ENCODE assay signal across 14 cellular contexts in genomic region chr2:61775956-61776570, GRCh38.
DNase-seq lines count a peak whose midpoint lies in the region; ATAC-seq lines count a peak whose summit lies in the region.
"Had no signal": no experiment of that assay in that cellular context is flagged by ENCODE, and none has a peak within 500 bp of the region (broad histone marks: within the 10 kb centered on the region; RNA-seq: fewer than 3 reads in every experiment).

No MANE protein-coding gene starts in this region.

- H3K9me3 ChIP-seq in CD4-positive, alpha-beta memory T cell (ENCODE audit: control insufficient read depth in 1 of 2, low read length in 2 of 2) = no peaks in the 10 kb centered on the region

- no peaks in the 10 kb centered on the region for H3K4me1 ChIP-seq in CD4-positive, alpha-beta memory T cell (ENCODE audit: insufficient read depth, low read length)

- no peak overlapping the region for H3K27ac ChIP-seq in CD4-positive, alpha-beta memory T cell (ENCODE audit: low read depth, low read length)

- peak overlapping the region in 7 of 8 donors; percentile 28 to 66 (median 44) for H3K4me3 Mint-ChIP-seq in naive B cell
- H3K4me3 Mint-ChIP-seq in CD4-positive, alpha-beta memory T cell = no peak overlapping the region

- peaks cover 4 to 10% (median 9%) of the 10 kb centered on the region in 7 donors for H3K9me3 Mint-ChIP-seq in naive B cell
- peaks cover 2 to 12% (median 7%) of the 10 kb centered on the region in 8 donors for H3K9me3 Mint-ChIP-seq in CD4-positive, alpha-beta memory T cell

- no peaks in the 10 kb centered on the region for H3K27me3 ChIP-seq in CD4-positive, alpha-beta memory T cell (ENCODE audit: insufficient read depth, low read length)

- POLR2A ChIA-PET in CD4-positive, alpha-beta memory T cell (lab: Charles Lee; ENCODE audit: partially characterized antibody) = no interaction called here

- H3K4me3 ChIP-seq in CD4-positive, alpha-beta memory T cell (ENCODE audit: low read length in 2 of 2) = no peak overlapping the region

- H3K36me3 ChIP-seq in CD4-positive, alpha-beta memory T cell (ENCODE audit: insufficient read depth, low read length) = no peaks in the 10 kb centered on the region

- CTCF ChIA-PET in CD4-positive, alpha-beta memory T cell (lab: Charles Lee; ENCODE audit: partially characterized antibody) = interaction anchor here (1.0 kb wide), 1 partner anchor 16 kb away, joined by 3 read pairs; no protein-coding TSS in a partner anchor

- intact Hi-C loops in CD4-positive, alpha-beta memory T cell (cut with micrococcal nuclease) = no loop called here

- H3K27me3 Mint-ChIP-seq in naive B cell = peaks cover 0 to 11% (median 8%) of the 10 kb centered on the region in 3 donors
- H3K27me3 Mint-ChIP-seq in CD4-positive, alpha-beta memory T cell = peaks cover 14 to 21% of the 10 kb centered on the region in 2 donors

- peak overlapping the region; percentile 64 to 92 (median 86) for H3K27ac Mint-ChIP-seq in naive B cell
- no peak overlapping the region for H3K27ac Mint-ChIP-seq in CD4-positive, alpha-beta memory T cell
- H3K27ac Mint-ChIP-seq: activated naive CD4-positive, alpha-beta T cell treated with anti-CD3 and anti-CD28 coated beads, Interleukin-2, amount 50 U/mL, for 72 hours had no signal

- H3K36me3 Mint-ChIP-seq in naive B cell = peaks cover 0 to 8% of the 10 kb centered on the region in 2 donors
- no peaks in the 10 kb centered on the region for H3K36me3 Mint-ChIP-seq in CD4-positive, alpha-beta memory T cell

- peak; percentile 61 for DNase-seq in naive B cell
- no peak for DNase-seq in stimulated activated CD4-positive, alpha-beta T cell treated with anti-CD3 and anti-CD28 coated beads, Interleukin-1b, Interleukin-23, amount 100 ng/mL, for 48 hours
- no peak for DNase-seq in C1 segment of cervical spinal cord (lab: John Stamatoyannopoulos, UW)
- DNase-seq in retina = no peak
- DNase-seq in CD4-positive, alpha-beta memory T cell = no peak
- DNase-seq: activated CD4-positive, alpha-beta T cell treated with anti-CD3 and anti-CD28 coated beads for 1 hour; mammary epithelial cell; NCI-H1048; right cardiac atrium had no signal

- H3K4me1 Mint-ChIP-seq in naive B cell = peaks cover 14 to 26% (median 15%) of the 10 kb centered on the region in 3 donors
- H3K4me1 Mint-ChIP-seq in CD4-positive, alpha-beta memory T cell = no peaks in the 10 kb centered on the region

- ATAC-seq in GM18907 (IDR thresholded peaks at IDR 0.05; ENCODE audit: unreplicated experiment) (peak; percentile 72), HG02571 (IDR thresholded peaks at IDR 0.05; ENCODE audit: unreplicated experiment) (peak; percentile 82), HG03520 (IDR thresholded peaks at IDR 0.05; ENCODE audit: unreplicated experiment) (peak; percentile 76), naive B cell (ENCODE audit: low read depth in 2 of 2) (peak; percentile 94 to 96)
- ATAC-seq: activated naive CD4-positive, alpha-beta T cell treated with anti-CD3 and anti-CD28 coated beads, Interleukin-2, amount 50 U/mL, for 72 hours; Panc1; right cardiac atrium had no signal

Comparison
In these comparisons a context has a peak if more than half of its experiments do, and no peak if none do; other contexts are left out.
1. H3K27ac Mint-ChIP-seq: peak in naive B cell (6 of 6); none in CD4-positive, alpha-beta memory T cell (0 of 7).
2. H3K4me3 Mint-ChIP-seq: peak in naive B cell (7 of 8); none in CD4-positive, alpha-beta memory T cell (0 of 8).
3. Peak in every context shown above with its lines, with median percentiles within 50 percentile points of each other: ATAC-seq.